ENCODE assay signal across 15 cellular contexts in genomic region chr11:119680899-119681370, GRCh38. TPM values are rescaled to one million over a fixed set of nuclear protein-coding genes. Genes with fewer than 3 reads are reported as not detected.
A peak's percentile ranks its signal among the peaks of the same experiment; 100 is the strongest.
DNase-seq lines count a peak whose midpoint lies in the region; ATAC-seq, FAIRE-seq and TF ChIP-seq lines count a peak whose summit lies in the region.
"Had no signal": no experiment of that assay in that cellular context is flagged by ENCODE, and none has a peak within 500 bp of the region (broad histone marks: within the 10 kb centered on the region; RNA-seq: fewer than 3 reads in every experiment).

No MANE protein-coding gene starts in this region.

- no peaks in the 10 kb centered on the region for H3K9me3 ChIP-seq in kidney (ENCODE audit: control insufficient read depth in 1 of 2, low read length in 2 of 2)

- in situ Hi-C loops in GM13976 (cut with MboI; ENCODE audit: low sequenced_read_pairs, unreplicated experiment) = no loop called here

- H3K36me3 ChIP-seq in kidney (ENCODE audit: control insufficient read depth in 1 of 2, insufficient read depth in 2 of 2, low read length in 2 of 2) = no peaks in the 10 kb centered on the region
- H3K36me3 ChIP-seq: cardiac muscle cell had no signal

- H3K4me3 ChIP-seq in kidney (ENCODE audit: low read length in 2 of 2) = no peak overlapping the region
- H3K4me3 ChIP-seq: cardiac muscle cell had no signal

- FAIRE-seq in kidney (lab: Jason Lieb, UNC) = no peak

- intact Hi-C loops in kidney (cut with DNase I) = no loop called here

- H3K4me1 ChIP-seq in kidney (ENCODE audit: control insufficient read depth in 1 of 2, insufficient read depth in 1 of 2, low read depth in 1 of 2, low read length in 2 of 2) = peaks cover 0 to 11% of the 10 kb centered on the region in 2 donors

- no peak overlapping the region for H3K9ac ChIP-seq in kidney (ENCODE audit: low read length in 2 of 2)

- DNase-seq in NCI-H2029 treated with DMSO at 0.1 percent for 48 hours (lab: John Stamatoyannopoulos, UW) = peak; percentile 6
- DNase-seq in caudate nucleus (lab: John Stamatoyannopoulos, UW) = peak in 38 of 61 donors; percentile 6 to 74 (median 39)
- peak; percentile 85 for DNase-seq in kidney
- peak in 25 of 49 donors; percentile 13 to 67 (median 39) for DNase-seq in substantia nigra (lab: John Stamatoyannopoulos, UW)
- DNase-seq in GM13976 (ENCODE audit: low spot score) = no peak
- DNase-seq in effector CD4-positive, alpha-beta T cell = no peak
- no peak for DNase-seq in stimulated activated CD4-positive, alpha-beta T cell treated with anti-CD3 and anti-CD28 coated beads, Interleukin-15, amount 100 ng/mL, for 24 hours
- DNase-seq: activated CD4-positive, alpha-beta T cell treated with anti-CD3 and anti-CD28 coated beads, Interleukin-2, amount 10 ng/mL, durations not matched to agents 7 days and 5 days; left colon; NCI-H1092; NCI-H524 treated with DMSO at 0.1 percent for 48 hours; occipital lobe had no signal

- H3K27ac ChIP-seq in caudate nucleus (ENCODE audit: low read depth, low read length) = peak overlapping the region; percentile 30
- no peak overlapping the region for H3K27ac ChIP-seq in kidney (ENCODE audit: low read depth in 2 of 2, low read length in 2 of 2)
- H3K27ac ChIP-seq in substantia nigra (ENCODE audit: low read depth, low read length, poor library complexity, severe bottlenecking) = peak overlapping the region; percentile 41
- H3K27ac ChIP-seq: cardiac muscle cell had no signal

- TF ChIP-seq CTCF in kidney (IDR thresholded peaks at IDR 0.05; ENCODE audit: borderline replicate concordance, extremely low read depth, insufficient read depth) = no peak
- no peak for TF ChIP-seq CTCF in GM13976 (IDR thresholded peaks at IDR 0.05; ENCODE audit: borderline replicate concordance, control extremely low read depth, extremely low read depth, insufficient read depth, missing control alignments)

- no peak for ATAC-seq in HG02759 (IDR thresholded peaks at IDR 0.05; ENCODE audit: unreplicated experiment)
- ATAC-seq: activated T-helper 17 cell treated with anti-CD3 and anti-CD28 coated beads, Interleukin-2, amount 50 U/mL, for 72 hours had no signal

RNA-seq across cellular contexts. Expression of gene NECTIN1, which starts 48.1 kb away (rescaled TPM):
- 13.2 TPM for total RNA-seq in kidney
- 6.0 TPM for polyA plus RNA-seq in kidney (ENCODE audit: insufficient read depth, low read depth, low replicate concordance)

Comparison
In these comparisons a context has a peak if more than half of its experiments do, and no peak if none do; other contexts are left out.
1. DNase-seq: peak in NCI-H2029 treated with DMSO at 0.1 percent for 48 hours (single experiment), caudate nucleus (38 of 61), kidney (single experiment) and substantia nigra (25 of 49); none in GM13976 (single experiment), effector CD4-positive, alpha-beta T cell (single experiment) and stimulated activated CD4-positive, alpha-beta T cell treated with anti-CD3 and anti-CD28 coated beads, Interleukin-15, amount 100 ng/mL, for 24 hours (single experiment).
2. H3K27ac ChIP-seq: peak in caudate nucleus (single experiment) and substantia nigra (single experiment); none in kidney (0 of 2).